ENCODE assay signal across 19 cellular contexts in genomic region chr10:25502453-25502852, GRCh38.
"Had no signal": no experiment of that assay in that cellular context is flagged by ENCODE, and none has a peak within 500 bp of the region (broad histone marks: within the 10 kb centered on the region; RNA-seq: fewer than 3 reads in every experiment).

No MANE protein-coding gene starts in this region.

- H3K27me3 Mint-ChIP-seq: naive thymus-derived CD4-positive, alpha-beta T cell had no signal

- H3K4me3 Mint-ChIP-seq: immature natural killer cell; naive thymus-derived CD4-positive, alpha-beta T cell; nephron progenitor cell had no signal

- H3K36me3 ChIP-seq: heart right ventricle, ovary, right atrium auricular region, sigmoid colon, tibial artery, upper lobe of right lung, vagina had no signal

- H3K4me1 Mint-ChIP-seq: immature natural killer cell; naive thymus-derived CD4-positive, alpha-beta T cell had no signal

- H3K27ac Mint-ChIP-seq: immature natural killer cell; naive thymus-derived CD4-positive, alpha-beta T cell; nephron progenitor cell had no signal

- H3K27me3 ChIP-seq: heart right ventricle, ovary, right atrium auricular region, sigmoid colon, tibial artery, upper lobe of right lung, vagina had no signal

- H3K27ac ChIP-seq: heart right ventricle, ovary, right atrium auricular region, sigmoid colon, skin epidermis, tibial artery, upper lobe of right lung, vagina had no signal

- DNase-seq: effector memory CD4-positive, alpha-beta T cell; heart right ventricle; immature natural killer cell; left cardiac atrium; left ventricle myocardium superior; mesenchymal stem cell; naive thymus-derived CD4-positive, alpha-beta T cell; nephron progenitor cell; ovary; sigmoid colon; stimulated activated CD4-positive, alpha-beta T cell treated with anti-CD3 and anti-CD28 coated beads, Interleukin-12 subunit alpha, Interleukin-12 subunit beta, amount 100 ng/mL, for 4 hours; stimulated activated naive CD4-positive, alpha-beta T cell treated with Interleukin-2 at 50 U/mL for 16 hours; tibial artery; upper lobe of right lung had no signal

- ATAC-seq: esophagus mucosa; naive thymus-derived CD4-positive, alpha-beta T cell; upper lobe of right lung had no signal

- H3K4me1 ChIP-seq: right atrium auricular region, tibial artery, upper lobe of right lung, vagina had no signal

- H3K4me3 ChIP-seq: heart right ventricle, lung, ovary, right atrium auricular region, sigmoid colon, skin epidermis, tibial artery, upper lobe of right lung, vagina had no signal

- H3K36me3 Mint-ChIP-seq: immature natural killer cell; naive thymus-derived CD4-positive, alpha-beta T cell had no signal

- H3K9me3 ChIP-seq: heart right ventricle, ovary, right atrium auricular region, sigmoid colon, tibial artery, upper lobe of right lung, vagina had no signal
